Comparison of ENCODE assay signal across 19 cellular contexts in genomic region chr17:7317161-7317803, GRCh38. TPM values are rescaled to one million over a fixed set of nuclear protein-coding genes. Genes with fewer than 3 reads are reported as not detected.
DNase-seq lines count a peak whose midpoint lies in the region; ATAC-seq and TF ChIP-seq lines count a peak whose summit lies in the region.
"Had no signal": no experiment of that assay in that cellular context is flagged by ENCODE, and none has a peak within 500 bp of the region (broad histone marks: within the 10 kb centered on the region; RNA-seq: fewer than 3 reads in every experiment).

No MANE protein-coding gene starts in this region.

- H2AFZ ChIP-seq in H9 (ENCODE audit: low read length) (no peak overlapping the region), osteoblast (ENCODE audit: low read length) (no peak overlapping the region)

- intact Hi-C loops in activated naive CD4-positive, alpha-beta T cell treated with anti-CD3 and anti-CD28 coated beads for 36 hours (cut with micrococcal nuclease) = no loop called here

- H3K9me3 ChIP-seq in H9 (ENCODE audit: control insufficient read depth, low read depth, low read length) (no peaks in the 10 kb centered on the region), osteoblast (ENCODE audit: low read depth, low read length) (no peaks in the 10 kb centered on the region)
- H3K9me3 ChIP-seq: heart right ventricle, MG63, pancreas, testis had no signal

- H3K23ac ChIP-seq in H9 (ENCODE audit: insufficient read length, low read depth, low read length) = no peak overlapping the region

- no peak overlapping the region for H3K14ac ChIP-seq in H9 (ENCODE audit: insufficient read depth, low read length)

- CTCF ChIA-PET in activated naive CD4-positive, alpha-beta T cell treated with anti-CD3 and anti-CD28 coated beads for 36 hours (lab: Charles Lee) = interaction anchor here (0.6 to 1.3 kb wide), 2 partner anchors 32 to 50 kb away, joined by 3 read pairs; no protein-coding TSS in a partner anchor

- no peak overlapping the region for H4K91ac ChIP-seq in H9 (ENCODE audit: insufficient read length, low read depth, low read length)

- H3K4ac ChIP-seq in H9 (ENCODE audit: low read depth, low read length) = no peak overlapping the region

- H3K4me1 Mint-ChIP-seq in activated naive CD4-positive, alpha-beta T cell treated with anti-CD3 and anti-CD28 coated beads for 36 hours (ENCODE audit: low read depth) = peaks cover 28% of the 10 kb centered on the region
- peaks cover 16% of the 10 kb centered on the region in 2 experiments for H3K4me1 Mint-ChIP-seq in H9
- peaks cover 39% of the 10 kb centered on the region for H3K4me1 Mint-ChIP-seq in central memory CD8-positive, alpha-beta T cell

- no peaks in the 10 kb centered on the region for H3K79me2 ChIP-seq in H9 (ENCODE audit: insufficient read depth, low read length)
- H3K79me2 ChIP-seq in osteoblast (ENCODE audit: insufficient read depth, low read length) = peaks cover 25% of the 10 kb centered on the region

- H3K27me3 ChIP-seq in H9 (ENCODE audit: insufficient read depth, low read length) (no peaks in the 10 kb centered on the region), osteoblast (ENCODE audit: insufficient read depth, low read length) (no peaks in the 10 kb centered on the region)
- H3K27me3 ChIP-seq: heart right ventricle, MG63, pancreas, testis had no signal

- in situ Hi-C loops in GM13976 (cut with MboI; ENCODE audit: low sequenced_read_pairs, unreplicated experiment) = no loop called here

- H3K56ac ChIP-seq in H9 (ENCODE audit: insufficient read length, low read depth, low read length) = no peak overlapping the region

- no peak overlapping the region for H3K18ac ChIP-seq in H9 (ENCODE audit: insufficient read length, low read depth, low read length)

- H3K27ac ChIP-seq in H9 (ENCODE audit: insufficient read length, low read depth, low read length) (no peak overlapping the region), osteoblast (ENCODE audit: low read depth, low read length) (no peak overlapping the region)
- H3K27ac ChIP-seq: heart right ventricle, pancreas, testis had no signal

- H3K79me1 ChIP-seq in H9 (ENCODE audit: insufficient read depth, low read depth, low read length, poor library complexity, severe bottlenecking) = no peaks in the 10 kb centered on the region

- H4K8ac ChIP-seq in H9 (replicated peaks; ENCODE audit: insufficient read length, low read depth, low read length) = no peak overlapping the region

- no peak overlapping the region for H3T11ph ChIP-seq in H9 (ENCODE audit: low read length)

- no peak overlapping the region for H4K5ac ChIP-seq in H9 (ENCODE audit: insufficient read length, low read depth, low read length)

- H3K4me1 ChIP-seq in H9 (ENCODE audit: insufficient read depth, low read length) (no peaks in the 10 kb centered on the region), osteoblast (ENCODE audit: insufficient read depth, low read length) (peaks cover 28% of the 10 kb centered on the region)
- H3K4me1 ChIP-seq: testis had no signal

- no peak for ATAC-seq in activated naive CD4-positive, alpha-beta T cell treated with anti-CD3 and anti-CD28 coated beads, Interleukin-2, amount 50 U/mL, for 72 hours
- ATAC-seq in central memory CD8-positive, alpha-beta T cell (replicated peaks; ENCODE audit: extremely low read depth, poor library complexity, severe bottlenecking) = no peak
- ATAC-seq: heart right ventricle, pancreas, Right ventricle myocardium inferior had no signal

- peaks cover 21% of the 10 kb centered on the region for H3K36me3 Mint-ChIP-seq in activated naive CD4-positive, alpha-beta T cell treated with anti-CD3 and anti-CD28 coated beads for 36 hours (ENCODE audit: low read depth)
- peaks cover 11 to 18% of the 10 kb centered on the region in 2 donors for H3K36me3 Mint-ChIP-seq in activated naive CD4-positive, alpha-beta T cell treated with anti-CD3 and anti-CD28 coated beads, Interleukin-2, amount 50 U/mL, for 72 hours
- peaks cover 42 to 78% (median 74%) of the 10 kb centered on the region in 3 experiments for H3K36me3 Mint-ChIP-seq in H9 (ENCODE audit: insufficient read depth in 1 of 3, low read depth in 3 of 3)
- H3K36me3 Mint-ChIP-seq in central memory CD8-positive, alpha-beta T cell (ENCODE audit: insufficient read depth) = peaks cover 38% of the 10 kb centered on the region

- peak overlapping the region; percentile 41 for H3K27ac Mint-ChIP-seq in activated naive CD4-positive, alpha-beta T cell treated with anti-CD3 and anti-CD28 coated beads for 36 hours
- H3K27ac Mint-ChIP-seq in activated naive CD4-positive, alpha-beta T cell treated with anti-CD3 and anti-CD28 coated beads, Interleukin-2, amount 50 U/mL, for 72 hours = peak overlapping the region in 1 of 2 donors; percentile 39
- peak overlapping the region in 2 of 3 experiments; percentile 39 to 84; a peak in 2 of 7 replicates for H3K27ac Mint-ChIP-seq in H9
- H3K27ac Mint-ChIP-seq in central memory CD8-positive, alpha-beta T cell (ENCODE audit: low read depth) = no peak overlapping the region

- DNase-seq in activated naive CD4-positive, alpha-beta T cell treated with anti-CD3 and anti-CD28 coated beads for 36 hours = no peak
- no peak for DNase-seq in activated naive CD4-positive, alpha-beta T cell treated with anti-CD3 and anti-CD28 coated beads, Interleukin-2, amount 50 U/mL, for 72 hours (ENCODE audit: low spot score in 2 of 2)
- no peak for DNase-seq in H9
- DNase-seq in central memory CD8-positive, alpha-beta T cell (ENCODE audit: low spot score in 2 of 2) = no peak
- peak; percentile 82 for DNase-seq in osteoblast (ENCODE audit: insufficient read length, low spot score, missing footprints)
- no peak for DNase-seq in putamen (ENCODE audit: low spot score)
- no peak for DNase-seq in islet precursor cell
- DNase-seq in GM13976 (ENCODE audit: low spot score) = no peak
- DNase-seq: activated CD4-positive, CD25-positive, alpha-beta regulatory T cell treated with anti-CD3 and anti-CD28 coated beads, Interleukin-2, amount 50 U/mL, for 72 hours; amniotic stem cell; heart right ventricle; kidney glomerular epithelial cell; mesendoderm; MG63; NCI-H187 treated with DMSO at 0.1 percent for 48 hours; stimulated activated CD4-positive, alpha-beta T cell treated with anti-CD3 and anti-CD28 coated beads, Interleukin-2, amount 100 ng/mL, for 48 hours; testis had no signal

- no peak overlapping the region for H2BK120ac ChIP-seq in H9 (ENCODE audit: low read depth, low read length, poor library complexity, severe bottlenecking)

- no peaks in the 10 kb centered on the region for H3K9me3 Mint-ChIP-seq in activated naive CD4-positive, alpha-beta T cell treated with anti-CD3 and anti-CD28 coated beads for 36 hours
- H3K9me3 Mint-ChIP-seq in activated naive CD4-positive, alpha-beta T cell treated with anti-CD3 and anti-CD28 coated beads, Interleukin-2, amount 50 U/mL, for 72 hours = no peaks in the 10 kb centered on the region
- no peaks in the 10 kb centered on the region; a peak in 1 of 5 replicates for H3K9me3 Mint-ChIP-seq in H9
- no peaks in the 10 kb centered on the region for H3K9me3 Mint-ChIP-seq in central memory CD8-positive, alpha-beta T cell

- peaks cover 10% of the 10 kb centered on the region for H3K23me2 ChIP-seq in H9 (ENCODE audit: insufficient read length, low read depth, low read length, poor library complexity, severe bottlenecking)

- TF ChIP-seq CTCF in H9 (conservative IDR thresholded peaks at IDR 0.05) (no peak), osteoblast (IDR thresholded peaks at IDR 0.05; ENCODE audit: extremely low read depth, low read depth, low read length) (no peak), GM13976 (IDR thresholded peaks at IDR 0.05; ENCODE audit: borderline replicate concordance, control extremely low read depth, extremely low read depth, insufficient read depth, missing control alignments) (no peak)

- H3K4me3 ChIP-seq in osteoblast (ENCODE audit: insufficient read depth, low read length) = no peak overlapping the region
- H3K4me3 ChIP-seq: heart right ventricle, MG63, pancreas, testis had no signal

- H2AK5ac ChIP-seq in H9 (ENCODE audit: insufficient read length, low read length) = no peak overlapping the region

- no peak overlapping the region for H3K4me2 ChIP-seq in H9 (ENCODE audit: insufficient read depth, insufficient read length, low read length)
- H3K4me2 ChIP-seq in osteoblast (ENCODE audit: insufficient read depth, low read length) = no peak overlapping the region

- no peak overlapping the region for H2BK15ac ChIP-seq in H9 (ENCODE audit: low read depth, low read length)

- H4K20me1 ChIP-seq in H9 (ENCODE audit: control insufficient read depth, insufficient read depth, insufficient read length) (no peaks in the 10 kb centered on the region), osteoblast (ENCODE audit: insufficient read depth, low read length) (peaks cover 24% of the 10 kb centered on the region)

- no peak overlapping the region for H2BK5ac ChIP-seq in H9 (ENCODE audit: insufficient read length, low read length)

- H3K9ac ChIP-seq in H9 (ENCODE audit: extremely low read depth, insufficient read length, low read length) = no peak overlapping the region

- H3K27me3 Mint-ChIP-seq in activated naive CD4-positive, alpha-beta T cell treated with anti-CD3 and anti-CD28 coated beads for 36 hours (ENCODE audit: low read depth) = no peaks in the 10 kb centered on the region
- H3K27me3 Mint-ChIP-seq in H9 (ENCODE audit: low read depth) = no peaks in the 10 kb centered on the region; the same call in 1 of the 2 replicates
- no peaks in the 10 kb centered on the region for H3K27me3 Mint-ChIP-seq in central memory CD8-positive, alpha-beta T cell

- H3K4me3 Mint-ChIP-seq in activated naive CD4-positive, alpha-beta T cell treated with anti-CD3 and anti-CD28 coated beads for 36 hours = peak overlapping the region; percentile 50
- H3K4me3 Mint-ChIP-seq in H9 = peak overlapping the region; percentile 26 to 71; a peak in 3 of 5 replicates
- peak overlapping the region; percentile 31 for H3K4me3 Mint-ChIP-seq in central memory CD8-positive, alpha-beta T cell

- no peak overlapping the region for H2BK12ac ChIP-seq in H9 (ENCODE audit: insufficient read length, low read depth, low read length)

- H2BK20ac ChIP-seq in H9 (ENCODE audit: low read depth, low read length, poor library complexity, severe bottlenecking) = no peak overlapping the region

- WGBS in H9 (ENCODE audit: extremely low coverage, insufficient read length, low lambda C conversion rate) = no CpG with 5 or more reads among the region's 16 CpGs

- H3K36me3 ChIP-seq in osteoblast (ENCODE audit: insufficient read depth, low read length) = peaks cover 67% of the 10 kb centered on the region

RNA-seq across cellular contexts. Expression of gene GPS2, which starts 2.1 kb away (rescaled TPM):
- 10 to 100 TPM; 28.2 to 32.2 TPM for total RNA-seq in activated naive CD4-positive, alpha-beta T cell treated with anti-CD3 and anti-CD28 coated beads for 36 hours
- 10 to 100 TPM; 36.3 to 48.6 TPM for total RNA-seq in activated naive CD4-positive, alpha-beta T cell treated with anti-CD3 and anti-CD28 coated beads, Interleukin-2, amount 50 U/mL, for 72 hours
- 62.6 and 62.7 TPM in 2 replicates for total RNA-seq in H9 (2021)
- 46.9 and 48.1 TPM in 2 replicates for total RNA-seq in osteoblast

RNA-seq across cellular contexts. Expression of gene EIF5A, which starts 9.9 kb away (rescaled TPM):
- total RNA-seq in activated naive CD4-positive, alpha-beta T cell treated with anti-CD3 and anti-CD28 coated beads for 36 hours = 100 to 1,000 TPM; 757 to 792 TPM
- 100 to 1,000 TPM; 493 to 836 TPM for total RNA-seq in activated naive CD4-positive, alpha-beta T cell treated with anti-CD3 and anti-CD28 coated beads, Interleukin-2, amount 50 U/mL, for 72 hours
- total RNA-seq in H9 (2021) = 978 and 1,015 TPM in 2 replicates
- total RNA-seq in osteoblast = 436 and 491 TPM in 2 replicates

RNA-seq across cellular contexts. Expression of gene NEURL4, which starts 11.9 kb away (rescaled TPM):
- 10 to 100 TPM; 21.9 to 22.5 TPM for total RNA-seq in activated naive CD4-positive, alpha-beta T cell treated with anti-CD3 and anti-CD28 coated beads for 36 hours
- total RNA-seq in activated naive CD4-positive, alpha-beta T cell treated with anti-CD3 and anti-CD28 coated beads, Interleukin-2, amount 50 U/mL, for 72 hours = 10 to 100 TPM; 24.8 to 32.7 TPM
- total RNA-seq in H9 (2021) (54.8 and 55.4 TPM in 2 replicates), osteoblast (14.7 and 18.8 TPM in 2 replicates)

RNA-seq across cellular contexts. Expression of gene ACAP1, which starts 19.0 kb away (rescaled TPM):
- total RNA-seq in activated naive CD4-positive, alpha-beta T cell treated with anti-CD3 and anti-CD28 coated beads for 36 hours = 100 to 1,000 TPM; 309 to 320 TPM
- total RNA-seq in activated naive CD4-positive, alpha-beta T cell treated with anti-CD3 and anti-CD28 coated beads, Interleukin-2, amount 50 U/mL, for 72 hours = 100 to 1,000 TPM; 400 to 610 TPM
- total RNA-seq in H9 (2021) (15.5 and 18.2 TPM in 2 replicates), osteoblast (0.59 TPM in 1 of 2 replicates, not detected in the other)

RNA-seq across cellular contexts. Expression of gene YBX2, which starts 22.8 kb away (rescaled TPM):
- under 1 TPM; 0.45 to 0.52 TPM for total RNA-seq in activated naive CD4-positive, alpha-beta T cell treated with anti-CD3 and anti-CD28 coated beads for 36 hours
- 1 to 10 TPM in 1 of 2 donors, under 1 TPM in 1; 0.18 to 1.7 TPM for total RNA-seq in activated naive CD4-positive, alpha-beta T cell treated with anti-CD3 and anti-CD28 coated beads, Interleukin-2, amount 50 U/mL, for 72 hours
- 24.0 and 26.0 TPM in 2 replicates for total RNA-seq in H9 (2021)
- under 0.01 TPM in 1 of 2 replicates, not detected in the other for total RNA-seq in osteoblast
